Comparison of ENCODE assay signal across 1 cellular context in genomic region chr15:60656491-60657284, GRCh38.
TF ChIP-seq lines count a peak whose summit lies in the region.

No MANE protein-coding gene starts in this region.

TF ChIP-seq in K562, 482 proteins besides CTCF, POLR2A, EP300 and RAD21 (continued from another document):
- TF ChIP-seq, protein P1, sequence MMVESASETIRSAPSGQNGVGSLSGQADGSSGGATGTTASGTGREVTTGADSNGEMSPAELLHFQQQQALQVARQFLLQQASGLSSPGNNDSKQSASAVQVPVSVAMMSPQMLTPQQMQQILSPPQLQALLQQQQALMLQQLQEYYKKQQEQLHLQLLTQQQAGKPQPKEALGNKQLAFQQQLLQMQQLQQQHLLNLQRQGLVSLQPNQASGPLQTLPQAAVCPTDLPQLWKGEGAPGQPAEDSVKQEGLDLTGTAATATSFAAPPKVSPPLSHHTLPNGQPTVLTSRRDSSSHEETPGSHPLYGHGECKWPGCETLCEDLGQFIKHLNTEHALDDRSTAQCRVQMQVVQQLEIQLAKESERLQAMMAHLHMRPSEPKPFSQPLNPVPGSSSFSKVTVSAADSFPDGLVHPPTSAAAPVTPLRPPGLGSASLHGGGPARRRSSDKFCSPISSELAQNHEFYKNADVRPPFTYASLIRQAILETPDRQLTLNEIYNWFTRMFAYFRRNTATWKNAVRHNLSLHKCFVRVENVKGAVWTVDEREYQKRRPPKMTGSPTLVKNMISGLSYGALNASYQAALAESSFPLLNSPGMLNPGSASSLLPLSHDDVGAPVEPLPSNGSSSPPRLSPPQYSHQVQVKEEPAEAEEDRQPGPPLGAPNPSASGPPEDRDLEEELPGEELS (CRISPR knock-in tag; IDR thresholded peaks at IDR 0.05; ENCODE audit: borderline replicate concordance) = no peak
- TF ChIP-seq HIVEP1 (CRISPR knock-in tag; IDR thresholded peaks at IDR 0.05) (no peak), ETS1 (conservative IDR thresholded peaks at IDR 0.05; ENCODE audit: control insufficient read depth, low read depth, low read length) (no peak), NFYB (IDR thresholded peaks at IDR 0.05; ENCODE audit: extremely low read depth, insufficient read length) (no peak), XRCC5 (IDR thresholded peaks at IDR 0.05; ENCODE audit: low read depth, low read length) (no peak), CEBPB (tag; IDR thresholded peaks at IDR 0.05) (peak; percentile 70)
- TF ChIP-seq, protein P2, sequence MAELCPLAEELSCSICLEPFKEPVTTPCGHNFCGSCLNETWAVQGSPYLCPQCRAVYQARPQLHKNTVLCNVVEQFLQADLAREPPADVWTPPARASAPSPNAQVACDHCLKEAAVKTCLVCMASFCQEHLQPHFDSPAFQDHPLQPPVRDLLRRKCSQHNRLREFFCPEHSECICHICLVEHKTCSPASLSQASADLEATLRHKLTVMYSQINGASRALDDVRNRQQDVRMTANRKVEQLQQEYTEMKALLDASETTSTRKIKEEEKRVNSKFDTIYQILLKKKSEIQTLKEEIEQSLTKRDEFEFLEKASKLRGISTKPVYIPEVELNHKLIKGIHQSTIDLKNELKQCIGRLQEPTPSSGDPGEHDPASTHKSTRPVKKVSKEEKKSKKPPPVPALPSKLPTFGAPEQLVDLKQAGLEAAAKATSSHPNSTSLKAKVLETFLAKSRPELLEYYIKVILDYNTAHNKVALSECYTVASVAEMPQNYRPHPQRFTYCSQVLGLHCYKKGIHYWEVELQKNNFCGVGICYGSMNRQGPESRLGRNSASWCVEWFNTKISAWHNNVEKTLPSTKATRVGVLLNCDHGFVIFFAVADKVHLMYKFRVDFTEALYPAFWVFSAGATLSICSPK (IDR thresholded peaks at IDR 0.05; ENCODE audit: borderline replicate concordance) = no peak
